Comparison of ENCODE assay signal across 15 cellular contexts in genomic region chr11:65379698-65380459, GRCh38. TPM values are rescaled to one million over a fixed set of nuclear protein-coding genes. Genes with fewer than 3 reads are reported as not detected.
DNase-seq lines count a peak whose midpoint lies in the region; ATAC-seq, FAIRE-seq and TF ChIP-seq lines count a peak whose summit lies in the region.
"Had no signal": no experiment of that assay in that cellular context is flagged by ENCODE, and none has a peak within 500 bp of the region (broad histone marks: within the 10 kb centered on the region; RNA-seq: fewer than 3 reads in every experiment).

No MANE protein-coding gene starts in this region.

- TF ChIP-seq EP300 in stomach (IDR thresholded peaks at IDR 0.05) = no peak

- no peak for ATAC-seq in GM23338
- no peak for ATAC-seq in GM18870 (IDR thresholded peaks at IDR 0.05; ENCODE audit: unreplicated experiment)
- no peak for ATAC-seq in HG03196 (IDR thresholded peaks at IDR 0.05; ENCODE audit: unreplicated experiment)
- ATAC-seq: effector memory CD8-positive, alpha-beta T cell had no signal

- no peaks in the 10 kb centered on the region for H3K27me3 Mint-ChIP-seq in T-helper 1 cell treated with Interleukin-12 subunit alpha and Interleukin-12 subunit beta and Interleukin-4 antibody, amounts not matched to agents 30 μg/mL and 1 μg/mL, for 36 hours (ENCODE audit: low read depth)
- H3K27me3 Mint-ChIP-seq in GM23338 (ENCODE audit: insufficient read depth, low read depth, poor library complexity) = peaks cover 18% of the 10 kb centered on the region
- H3K27me3 Mint-ChIP-seq in astrocyte (ENCODE audit: low read depth, unreplicated experiment) = peaks cover 2% of the 10 kb centered on the region
- H3K27me3 Mint-ChIP-seq: effector memory CD8-positive, alpha-beta T cell had no signal

- WGBS in stomach, 5 donors = 75 to 87% (median 78%) methylated on average over 11 to 13 of the region's 13 CpGs

- H3K4me1 Mint-ChIP-seq in T-helper 1 cell treated with Interleukin-12 subunit alpha and Interleukin-12 subunit beta and Interleukin-4 antibody, amounts not matched to agents 30 μg/mL and 1 μg/mL, for 36 hours (ENCODE audit: low read depth) = peaks cover 30% of the 10 kb centered on the region
- H3K4me1 Mint-ChIP-seq in GM23338 (peaks cover 20% of the 10 kb centered on the region), astrocyte (ENCODE audit: low read depth, unreplicated experiment) (peaks cover 31% of the 10 kb centered on the region)

- H3K36me3 ChIP-seq in GM23338 (ENCODE audit: insufficient read depth) (no peaks in the 10 kb centered on the region), astrocyte (ENCODE audit: insufficient read depth, low read length) (no peaks in the 10 kb centered on the region), neutrophil (peaks cover 5% of the 10 kb centered on the region), stomach (no peaks in the 10 kb centered on the region)
- H3K36me3 ChIP-seq: ascending aorta had no signal

- no peaks in the 10 kb centered on the region for H4K20me1 ChIP-seq in GM23338 (replicated peaks; ENCODE audit: insufficient read depth)
- H4K20me1 ChIP-seq in astrocyte (ENCODE audit: insufficient read depth, low read length) = no peaks in the 10 kb centered on the region

- TF ChIP-seq CTCF in GM23338 (conservative IDR thresholded peaks at IDR 0.05; ENCODE audit: low read depth in 2 of 2) = no peak
- TF ChIP-seq CTCF in astrocyte (IDR thresholded peaks at IDR 0.05; ENCODE audit: insufficient read depth, low read depth, low read length) = no peak
- TF ChIP-seq CTCF in neutrophil (IDR thresholded peaks at IDR 0.05) = no peak
- TF ChIP-seq CTCF in stomach (IDR thresholded peaks at IDR 0.05) = no peak

- no peaks in the 10 kb centered on the region for H3K36me3 Mint-ChIP-seq in T-helper 1 cell treated with Interleukin-12 subunit alpha and Interleukin-12 subunit beta and Interleukin-4 antibody, amounts not matched to agents 30 μg/mL and 1 μg/mL, for 36 hours (ENCODE audit: low read depth)
- H3K36me3 Mint-ChIP-seq in GM23338 (ENCODE audit: low read depth) (no peaks in the 10 kb centered on the region), astrocyte (ENCODE audit: low read depth, unreplicated experiment) (no peaks in the 10 kb centered on the region)

- H3K4me1 ChIP-seq in GM23338 (ENCODE audit: insufficient read depth) = peaks cover 8% of the 10 kb centered on the region
- H3K4me1 ChIP-seq in astrocyte (ENCODE audit: insufficient read depth, low read length) = peaks cover 27% of the 10 kb centered on the region
- H3K4me1 ChIP-seq in neutrophil (ENCODE audit: control insufficient read depth in 1 of 2, insufficient read depth in 1 of 2, low read depth in 1 of 2, low read length in 1 of 2) = peaks cover 28 to 35% of the 10 kb centered on the region in 2 experiments
- peaks cover 31 to 65% (median 49%) of the 10 kb centered on the region in 4 donors for H3K4me1 ChIP-seq in stomach

- FAIRE-seq in astrocyte (lab: Jason Lieb, UNC) = no peak
- FAIRE-seq: D721Med, keratinocyte had no signal

- no peaks in the 10 kb centered on the region for H3K27me3 ChIP-seq in GM23338 (ENCODE audit: insufficient read depth)
- no peaks in the 10 kb centered on the region for H3K27me3 ChIP-seq in astrocyte (ENCODE audit: insufficient read depth, low read length)
- no peaks in the 10 kb centered on the region for H3K27me3 ChIP-seq in neutrophil
- H3K27me3 ChIP-seq in stomach = no peaks in the 10 kb centered on the region
- H3K27me3 ChIP-seq: ascending aorta had no signal

- no peak overlapping the region for H3K9ac ChIP-seq in astrocyte (ENCODE audit: low read length)

- H3K4me2 ChIP-seq in GM23338 (no peak overlapping the region), astrocyte (ENCODE audit: low read length) (no peak overlapping the region)

- no peaks in the 10 kb centered on the region for H3K9me3 ChIP-seq in astrocyte (ENCODE audit: insufficient read depth, low read depth, low read length)
- H3K9me3 ChIP-seq in neutrophil = no peaks in the 10 kb centered on the region
- H3K9me3 ChIP-seq in stomach = no peaks in the 10 kb centered on the region
- H3K9me3 ChIP-seq: ascending aorta had no signal

- no peak for TF ChIP-seq POLR2A in stomach (IDR thresholded peaks at IDR 0.05)

- no peak overlapping the region for H3K4me3 Mint-ChIP-seq in T-helper 1 cell treated with Interleukin-12 subunit alpha and Interleukin-12 subunit beta and Interleukin-4 antibody, amounts not matched to agents 30 μg/mL and 1 μg/mL, for 36 hours
- H3K4me3 Mint-ChIP-seq in GM23338 (no peak overlapping the region), astrocyte (ENCODE audit: unreplicated experiment) (no peak overlapping the region)
- H3K4me3 Mint-ChIP-seq: effector memory CD8-positive, alpha-beta T cell had no signal

- H3F3A ChIP-seq in GM23338 (replicated peaks; ENCODE audit: low read depth) = no peaks in the 10 kb centered on the region

- no peak overlapping the region for H3K4me3 ChIP-seq in GM23338
- no peak overlapping the region for H3K4me3 ChIP-seq in astrocyte (ENCODE audit: insufficient read depth, low read depth, low read length)
- no peak overlapping the region for H3K4me3 ChIP-seq in neutrophil (ENCODE audit: low read depth in 1 of 2, low read length in 1 of 2)
- H3K4me3 ChIP-seq in stomach = no peak overlapping the region
- H3K4me3 ChIP-seq: ascending aorta had no signal

- peak overlapping the region; percentile 59 for H3K27ac Mint-ChIP-seq in T-helper 1 cell treated with Interleukin-12 subunit alpha and Interleukin-12 subunit beta and Interleukin-4 antibody, amounts not matched to agents 30 μg/mL and 1 μg/mL, for 36 hours
- H3K27ac Mint-ChIP-seq in GM23338 (peak overlapping the region; percentile 52; the same call in 1 of the 2 replicates), astrocyte (ENCODE audit: unreplicated experiment) (peak overlapping the region; percentile 47)

- no peaks in the 10 kb centered on the region for H3K9me3 Mint-ChIP-seq in T-helper 1 cell treated with Interleukin-12 subunit alpha and Interleukin-12 subunit beta and Interleukin-4 antibody, amounts not matched to agents 30 μg/mL and 1 μg/mL, for 36 hours
- H3K9me3 Mint-ChIP-seq in GM23338 = no peaks in the 10 kb centered on the region
- no peaks in the 10 kb centered on the region for H3K9me3 Mint-ChIP-seq in astrocyte (ENCODE audit: unreplicated experiment)
- H3K9me3 Mint-ChIP-seq: effector memory CD8-positive, alpha-beta T cell had no signal

- H2AFZ ChIP-seq in GM23338 (no peak overlapping the region), astrocyte (ENCODE audit: low read depth, low read length) (no peak overlapping the region)

- no peaks in the 10 kb centered on the region for H3K9me2 ChIP-seq in GM23338 (ENCODE audit: insufficient read depth)

- H3K27ac ChIP-seq in GM23338 (ENCODE audit: low read depth) (no peak overlapping the region), astrocyte (ENCODE audit: low read depth, low read length) (no peak overlapping the region), neutrophil (peak overlapping the region; percentile 100), stomach (peak overlapping the region in 2 of 5 donors; percentile 97)

- DNase-seq in T-helper 1 cell (no peak), GM23338 (ENCODE audit: low spot score) (no peak), astrocyte (ENCODE audit: low read depth) (no peak), stomach (no peak)
- DNase-seq: effector memory CD8-positive, alpha-beta T cell; NCI-H1417 treated with DMSO at 0.1 percent for 48 hours; NCI-H345 had no signal

- intact Hi-C loops in stomach (cut with DNase I; ENCODE audit: low total_unique reads) = no loop called here

- H3K79me2 ChIP-seq in GM23338 (replicated peaks; ENCODE audit: insufficient read depth) (no peaks in the 10 kb centered on the region), astrocyte (ENCODE audit: insufficient read depth, low read length) (no peaks in the 10 kb centered on the region)

TF ChIP-seq in GM23338, 12 proteins besides CTCF, POLR2A, EP300 and RAD21 (continues in another document):
- TF ChIP-seq ZNF331 (CRISPR knock-in tag; IDR thresholded peaks at IDR 0.05; ENCODE audit: low read depth) (no peak), EZH2phosphoT487 (IDR thresholded peaks at IDR 0.05; ENCODE audit: unreplicated experiment) (no peak)

RNA-seq across cellular contexts. Expression of gene SLC25A45, which starts 2.6 kb away (rescaled TPM):
- 0.10 and 0.35 TPM in 2 replicates for total RNA-seq in GM23338 (2014; rRNA removed; shearing (Covaris generic))
- polyA plus RNA-seq in GM23338 (2016; fragmentation: Nextera tagmentation; extraction: Ambion mirVana) (0.74 and 0.89 TPM in 2 replicates), stomach (1 to 10 TPM; 1.9 to 3.8 (median 3.1) TPM)
- total RNA-seq in astrocyte (1.9 and 2.6 TPM in 2 replicates), stomach (100 to 1,000 TPM in 1 of 5 donors, 1 to 10 TPM in 4; 1.2 to 101 (median 2.4) TPM)

RNA-seq across cellular contexts. Expression of gene FRMD8, which starts 6.6 kb away (rescaled TPM):
- total RNA-seq in GM23338 (2014; rRNA removed; shearing (Covaris generic)) = 35.4 and 41.4 TPM in 2 replicates
- polyA plus RNA-seq in GM23338 (2016; fragmentation: Nextera tagmentation; extraction: Ambion mirVana) (6.2 and 7.0 TPM in 2 replicates), stomach (10 to 100 TPM; 11.8 to 16.3 (median 13.6) TPM)
- total RNA-seq in astrocyte (61.2 and 76.3 TPM in 2 replicates), stomach (100 to 1,000 TPM in 3 of 5 donors, 10 to 100 TPM in 1, 1 to 10 TPM in 1; 9.3 to 340 (median 114) TPM)

RNA-seq across cellular contexts. Expression of gene TIGD3, which starts 25.3 kb away (rescaled TPM):
- 3.0 and 3.5 TPM in 2 replicates for total RNA-seq in GM23338 (2014; rRNA removed; shearing (Covaris generic))
- polyA plus RNA-seq in GM23338 (2016; fragmentation: Nextera tagmentation; extraction: Ambion mirVana) = 1.2 and 1.5 TPM in 2 replicates
- 0.20 and 0.29 TPM in 2 replicates for total RNA-seq in astrocyte
- total RNA-seq in stomach = 1 to 10 TPM in 1 of 5 donors, not detected in 4; 4.5 TPM
- under 1 TPM in 2 of 3 donors, not detected in 1; 0.25 to 0.44 TPM for polyA plus RNA-seq in stomach
- total RNA-seq: ascending aorta, skeletal muscle tissue had no signal
- polyA plus RNA-seq: keratinocyte had no signal

RNA-seq across cellular contexts. Expression of gene NEAT1, which starts 42.7 kb away (rescaled TPM):
- 6.3 and 7.2 TPM in 2 replicates for total RNA-seq in GM23338 (2014; rRNA removed; shearing (Covaris generic))
- 3.6 and 5.3 TPM in 2 replicates for polyA plus RNA-seq in GM23338 (2016; fragmentation: Nextera tagmentation; extraction: Ambion mirVana)
- 202 and 317 TPM in 2 replicates for total RNA-seq in astrocyte
- 1,000 to 10,000 TPM in 2 of 5 donors, 100 to 1,000 TPM in 3; 253 to 2,124 (median 789) TPM for total RNA-seq in stomach
- polyA plus RNA-seq in stomach = 1,000 to 10,000 TPM in 1 of 3 donors, 100 to 1,000 TPM in 2; 131 to 1,368 (median 157) TPM

RNA-seq across cellular contexts. Expression of gene DPF2, which starts 46.2 kb away (rescaled TPM):
- total RNA-seq in GM23338 (2014; rRNA removed; shearing (Covaris generic)) = 54.1 and 59.0 TPM in 2 replicates
- 64.3 and 66.4 TPM in 2 replicates for polyA plus RNA-seq in GM23338 (2016; fragmentation: Nextera tagmentation; extraction: Ambion mirVana)
- 58.5 and 66.4 TPM in 2 replicates for total RNA-seq in astrocyte
- 10 to 100 TPM; 14.7 to 92.8 (median 35.1) TPM for total RNA-seq in stomach
- 10 to 100 TPM; 14.9 to 22.6 (median 19.6) TPM for polyA plus RNA-seq in stomach
